18 cellular contexts compared by ENCODE assay signal in genomic region chr6:33673847-33674246, GRCh38.
"Had no signal": no experiment of that assay in that cellular context is flagged by ENCODE, and none has a peak within 500 bp of the region (broad histone marks: within the 10 kb centered on the region; RNA-seq: fewer than 3 reads in every experiment).

No MANE protein-coding gene starts in this region.

- DNase-seq: activated CD4-positive, alpha-beta memory T cell treated with anti-CD3 and anti-CD28 coated beads for 36 hours; activated CD8-positive, alpha-beta memory T cell treated with anti-CD3 and anti-CD28 coated beads, Interleukin-2, amount 10 ng/mL, durations not matched to agents 7 days and 5 days; activated naive CD4-positive, alpha-beta T cell treated with anti-CD3 and anti-CD28 coated beads for 36 hours; activated T-cell treated with anti-CD3 and anti-CD28 coated beads, Interleukin-2, amount 50 U/mL, for 1 hour; adrenal gland; effector CD4-positive, alpha-beta T cell; foreskin fibroblast; hypothalamus; left ventricle myocardium superior; nephron progenitor cell; right lobe of liver; stimulated activated naive CD8-positive, alpha-beta T cell treated with anti-CD3 and anti-CD28 coated beads, Interleukin-15, amount 100 ng/mL, for 72 hours; T1000 had no signal

- H3K4me3 Mint-ChIP-seq: activated CD4-positive, alpha-beta memory T cell treated with anti-CD3 and anti-CD28 coated beads for 36 hours; activated CD8-positive, alpha-beta memory T cell treated with anti-CD3 and anti-CD28 coated beads, Interleukin-2, amount 10 ng/mL, durations not matched to agents 7 days and 5 days; activated naive CD4-positive, alpha-beta T cell treated with anti-CD3 and anti-CD28 coated beads for 36 hours; nephron progenitor cell; stimulated activated naive CD8-positive, alpha-beta T cell treated with anti-CD3 and anti-CD28 coated beads, Interleukin-15, amount 100 ng/mL, for 72 hours had no signal

- H3K9me3 ChIP-seq: adrenal gland, right lobe of liver, upper lobe of left lung had no signal

- H3K4me1 Mint-ChIP-seq: stimulated activated naive CD8-positive, alpha-beta T cell treated with anti-CD3 and anti-CD28 coated beads, Interleukin-15, amount 100 ng/mL, for 72 hours had no signal

- H3K4me1 ChIP-seq: right lobe of liver, upper lobe of left lung had no signal

- ATAC-seq: activated CD8-positive, alpha-beta memory T cell treated with anti-CD3 and anti-CD28 coated beads, Interleukin-2, amount 10 ng/mL, durations not matched to agents 7 days and 5 days; stimulated activated naive CD8-positive, alpha-beta T cell treated with anti-CD3 and anti-CD28 coated beads, Interleukin-15, amount 100 ng/mL, for 72 hours had no signal

- H3K4me3 ChIP-seq: adrenal gland, cardiac muscle cell, right lobe of liver, smooth muscle cell, upper lobe of left lung had no signal

- H3K27me3 Mint-ChIP-seq: activated CD4-positive, alpha-beta memory T cell treated with anti-CD3 and anti-CD28 coated beads for 36 hours; activated CD8-positive, alpha-beta memory T cell treated with anti-CD3 and anti-CD28 coated beads, Interleukin-2, amount 10 ng/mL, durations not matched to agents 7 days and 5 days; stimulated activated naive CD8-positive, alpha-beta T cell treated with anti-CD3 and anti-CD28 coated beads, Interleukin-15, amount 100 ng/mL, for 72 hours had no signal

- H3K27me3 ChIP-seq: adrenal gland, cardiac muscle cell, right lobe of liver, upper lobe of left lung had no signal

- H3K9me3 Mint-ChIP-seq: activated CD4-positive, alpha-beta memory T cell treated with anti-CD3 and anti-CD28 coated beads for 36 hours; activated naive CD4-positive, alpha-beta T cell treated with anti-CD3 and anti-CD28 coated beads for 36 hours; activated T-helper 2 cell treated with anti-CD3 and anti-CD28 coated beads, Interferon-gamma antibody, Interleukin-2, Interleukin-4, amounts not matched to agents 10 μg/mL and 5 μg/mL and 100 μg/mL, durations not matched to agents 14 hours and 24 hours and 36 hours; nephron progenitor cell; stimulated activated naive CD8-positive, alpha-beta T cell treated with anti-CD3 and anti-CD28 coated beads, Interleukin-15, amount 100 ng/mL, for 72 hours had no signal

- H3K27ac ChIP-seq: adrenal gland, cardiac muscle cell, right lobe of liver, VCaP had no signal

- H3K4me2 ChIP-seq: smooth muscle cell had no signal

- H3K36me3 ChIP-seq: cardiac muscle cell, right lobe of liver had no signal

- H3K27ac Mint-ChIP-seq: activated CD4-positive, alpha-beta memory T cell treated with anti-CD3 and anti-CD28 coated beads for 36 hours; activated CD8-positive, alpha-beta memory T cell treated with anti-CD3 and anti-CD28 coated beads, Interleukin-2, amount 10 ng/mL, durations not matched to agents 7 days and 5 days; activated naive CD4-positive, alpha-beta T cell treated with anti-CD3 and anti-CD28 coated beads for 36 hours; activated T-helper 2 cell treated with anti-CD3 and anti-CD28 coated beads, Interferon-gamma antibody, Interleukin-2, Interleukin-4, amounts not matched to agents 10 μg/mL and 5 μg/mL and 100 μg/mL, durations not matched to agents 14 hours and 24 hours and 36 hours; nephron progenitor cell had no signal
